Comparison of ENCODE assay signal across 36 cellular contexts in genomic region chr2:53200072-53200471, GRCh38.
DNase-seq lines count a peak whose midpoint lies in the region; ATAC-seq, FAIRE-seq and TF ChIP-seq lines count a peak whose summit lies in the region.
"Had no signal": no experiment of that assay in that cellular context is flagged by ENCODE, and none has a peak within 500 bp of the region (broad histone marks: within the 10 kb centered on the region; RNA-seq: fewer than 3 reads in every experiment).

No MANE protein-coding gene starts in this region.

- H3K4me3 ChIP-seq in HepG2 (replicated peaks in 1 of 3; ENCODE audit: insufficient read depth in 1 of 3, low read depth in 2 of 3, low read length in 3 of 3), result no peak overlapping the region
- H3K4me3 ChIP-seq in right lobe of liver, result no peak overlapping the region
- H3K4me3 ChIP-seq in IMR-90 (ENCODE audit: insufficient read depth, low read depth, low read length), result no peak overlapping the region
- no peak overlapping the region for H3K4me3 ChIP-seq in body of pancreas
- H3K4me3 ChIP-seq in pancreas, result peak overlapping the region in 1 of 4 donors; percentile 6
- H3K4me3 ChIP-seq: A549; BLaER1; BLaER1 treated with 17β-estradiol and CSF1 and Interleukin-3, amounts not matched to agents 10 nM and 100 nM had no signal

- H4K5ac ChIP-seq in IMR-90 (ENCODE audit: low read depth, low read length), result no peak overlapping the region

- TF ChIP-seq RAD21 in HepG2 (CRISPR knock-in tag; IDR thresholded peaks at IDR 0.05), result no peak
- no peak for TF ChIP-seq RAD21 in IMR-90 (IDR thresholded peaks at IDR 0.05; ENCODE audit: low read length)

- H2BK5ac ChIP-seq in IMR-90 (ENCODE audit: low read depth, low read length, poor library complexity, severe bottlenecking), result no peak overlapping the region

- H4K8ac ChIP-seq in IMR-90 (ENCODE audit: low read depth in 2 of 2, low read length in 2 of 2), result no peak overlapping the region

- no peaks in the 10 kb centered on the region for H3K36me3 ChIP-seq in HepG2 (replicated peaks in 1 of 2; ENCODE audit: control insufficient read depth in 1 of 2, insufficient read depth in 2 of 2, low read length in 2 of 2)
- no peaks in the 10 kb centered on the region for H3K36me3 ChIP-seq in right lobe of liver
- H3K36me3 ChIP-seq in IMR-90 (ENCODE audit: control insufficient read depth, insufficient read depth, low read length), result no peaks in the 10 kb centered on the region
- H3K36me3 ChIP-seq in body of pancreas (replicated peaks in 1 of 2; ENCODE audit: insufficient read depth in 1 of 2, low read depth in 2 of 2), result no peaks in the 10 kb centered on the region
- no peaks in the 10 kb centered on the region for H3K36me3 ChIP-seq in pancreas
- H3K36me3 ChIP-seq: BE2C; BLaER1; BLaER1 treated with 17β-estradiol and CSF1 and Interleukin-3, amounts not matched to agents 10 nM and 100 nM had no signal

- in situ Hi-C loops in HepG2 (cut with HindIII; ENCODE audit: extremely low pct_ligation_motif_present, low pct_unique_long_range_greater_than_20kb) (no loop called here), IMR-90 (cut with MboI; ENCODE audit: low sequenced_read_pairs) (no loop called here)

- TF ChIP-seq POLR2A in HepG2 (IDR thresholded peaks at IDR 0.05; ENCODE audit: insufficient read depth in 1 of 2, low read depth in 2 of 2, low read length in 2 of 2) (no peak), right lobe of liver (IDR thresholded peaks at IDR 0.05) (no peak), IMR-90 (IDR thresholded peaks at IDR 0.05; ENCODE audit: low read depth, low read length) (no peak), body of pancreas (IDR thresholded peaks at IDR 0.05) (no peak), H54 (IDR thresholded peaks at IDR 0.05; ENCODE audit: low read depth, low read length) (no peak)

- FAIRE-seq in HepG2 (lab: Jason Lieb, UNC) (no peak), pancreas (lab: Jason Lieb, UNC) (no peak), H54 (lab: Jason Lieb, UNC) (no peak)
- FAIRE-seq: A204.1, A549, D721Med had no signal

- H3K27me3 ChIP-seq in HepG2 (ENCODE audit: control insufficient read depth in 1 of 2, insufficient read depth in 2 of 2, low read length in 2 of 2) (no peaks in the 10 kb centered on the region), right lobe of liver (no peaks in the 10 kb centered on the region), IMR-90 (ENCODE audit: control insufficient read depth, insufficient read depth, low read length) (no peaks in the 10 kb centered on the region), body of pancreas (no peaks in the 10 kb centered on the region), pancreas (no peaks in the 10 kb centered on the region)
- H3K27me3 ChIP-seq: BE2C; BLaER1; BLaER1 treated with 17β-estradiol and CSF1 and Interleukin-3, amounts not matched to agents 10 nM and 100 nM had no signal

- H3K23ac ChIP-seq in IMR-90 (ENCODE audit: low read depth, low read length), result no peak overlapping the region

- H3K4me2 ChIP-seq in HepG2 (ENCODE audit: low read depth, low read length) (no peak overlapping the region), IMR-90 (ENCODE audit: low read depth, low read length) (no peak overlapping the region)
- H3K4me2 ChIP-seq: A549; BLaER1; BLaER1 treated with 17β-estradiol and CSF1 and Interleukin-3, amounts not matched to agents 10 nM and 100 nM had no signal

- TF ChIP-seq CTCF in HepG2 (CRISPR knock-in tag; IDR thresholded peaks at IDR 0.05), result no peak
- no peak for TF ChIP-seq CTCF in right lobe of liver (IDR thresholded peaks at IDR 0.05)
- TF ChIP-seq CTCF in IMR-90 (conservative IDR thresholded peaks at IDR 0.05; ENCODE audit: low read depth, low read length), result no peak
- TF ChIP-seq CTCF in body of pancreas (IDR thresholded peaks at IDR 0.05), result no peak
- no peak for TF ChIP-seq CTCF in pancreas (IDR thresholded peaks at IDR 0.05)
- TF ChIP-seq CTCF in CD14-positive monocyte (IDR thresholded peaks at IDR 0.05), result no peak
- no peak for TF ChIP-seq CTCF in RWPE1 (conservative IDR thresholded peaks at IDR 0.05; ENCODE audit: low read depth)

- peaks cover 0 to 2% (median 0%) of the 10 kb centered on the region in 3 donors for H3K27me3 Mint-ChIP-seq in CD14-positive monocyte (ENCODE audit: low read depth in 3 of 3)
- H3K27me3 Mint-ChIP-seq: B cell; CD4-positive, alpha-beta memory T cell; CD4-positive, alpha-beta T cell; CD4-positive, CD25-positive, alpha-beta regulatory T cell; CD8-positive, alpha-beta memory T cell had no signal

- H3K9me3 ChIP-seq in HepG2 (ENCODE audit: low read length) (no peaks in the 10 kb centered on the region), right lobe of liver (no peaks in the 10 kb centered on the region), IMR-90 (ENCODE audit: control insufficient read depth, insufficient read depth, low read length) (no peaks in the 10 kb centered on the region), body of pancreas (no peaks in the 10 kb centered on the region), pancreas (no peaks in the 10 kb centered on the region)
- H3K9me3 ChIP-seq: A549; BE2C; BLaER1; BLaER1 treated with 17β-estradiol and CSF1 and Interleukin-3, amounts not matched to agents 10 nM and 100 nM had no signal

- no peaks in the 10 kb centered on the region for H4K20me1 ChIP-seq in HepG2 (ENCODE audit: insufficient read depth, low read length)
- no peaks in the 10 kb centered on the region for H4K20me1 ChIP-seq in IMR-90 (ENCODE audit: insufficient read depth, low read length)
- H4K20me1 ChIP-seq: BLaER1; BLaER1 treated with 17β-estradiol and CSF1 and Interleukin-3, amounts not matched to agents 10 nM and 100 nM had no signal

- no peaks in the 10 kb centered on the region for H3K79me2 ChIP-seq in HepG2 (ENCODE audit: insufficient read depth, low read length)

- no peak overlapping the region for H3K27ac ChIP-seq in HepG2 (ENCODE audit: extremely low read length, insufficient read depth, low read length)
- no peak overlapping the region for H3K27ac ChIP-seq in right lobe of liver
- no peak overlapping the region for H3K27ac ChIP-seq in IMR-90 (ENCODE audit: insufficient read depth, low read length)
- peak overlapping the region in 3 of 4 donors; percentile 22 to 72 (median 59) for H3K27ac ChIP-seq in body of pancreas
- peak overlapping the region in 3 of 4 donors; percentile 26 to 75 (median 58) for H3K27ac ChIP-seq in pancreas
- H3K27ac ChIP-seq in RWPE1, result no peak overlapping the region
- H3K27ac ChIP-seq: 22Rv1; A549; BLaER1; BLaER1 treated with 17β-estradiol and CSF1 and Interleukin-3, amounts not matched to agents 10 nM and 100 nM; C4-2B had no signal

- CTCF ChIA-PET in HepG2 (lab: Yijun Ruan, JAX; ENCODE audit: low intra/inter-chr PET ratio, low total read pairs), result no interaction called here
- CTCF ChIA-PET in IMR-90 (lab: Yijun Ruan, JAX), result no interaction called here
- CTCF ChIA-PET in RWPE1 (lab: Yijun Ruan, JAX), result interaction anchor here (0.8 kb wide), 2 partner anchors 19 to 21 kb away, joined by 4 to 6 read pairs; no protein-coding TSS in a partner anchor

- H3K27ac Mint-ChIP-seq in CD14-positive monocyte, result no peak overlapping the region
- H3K27ac Mint-ChIP-seq: B cell; CD4-positive, alpha-beta memory T cell; CD4-positive, alpha-beta T cell; CD4-positive, CD25-positive, alpha-beta regulatory T cell; CD8-positive, alpha-beta T cell had no signal

- no peak overlapping the region for H3K4ac ChIP-seq in IMR-90 (ENCODE audit: low read depth, low read length)

- WGBS in HepG2 (ENCODE audit: low lambda C conversion rate), result under 1% methylated on average over 3 of the region's 3 CpGs
- 84% methylated on average over 3 of the region's 3 CpGs for WGBS in right lobe of liver (ENCODE audit: insufficient coverage, low coverage, low lambda C conversion rate, missing lambda C conversion rate)
- no CpG with 5 or more reads among the region's 3 CpGs for WGBS in IMR-90 (ENCODE audit: extremely low coverage in 2 of 2, insufficient read length in 1 of 2), 2 experiments
- 38 to 45% methylated on average over 3 of the region's 3 CpGs for WGBS in body of pancreas, 2 donors
- 36 to 47% methylated on average over 3 of the region's 3 CpGs for WGBS in pancreas, 2 donors

- no peaks in the 10 kb centered on the region for H3K79me1 ChIP-seq in IMR-90 (ENCODE audit: low read depth in 1 of 2, low read length in 2 of 2)

- no peak overlapping the region for H2AK5ac ChIP-seq in IMR-90 (ENCODE audit: low read depth, low read length)

- H2AFZ ChIP-seq in HepG2 (ENCODE audit: low read length) (no peak overlapping the region), IMR-90 (replicated peaks; ENCODE audit: low read length, poor library complexity) (no peak overlapping the region)

- H3K56ac ChIP-seq in IMR-90 (ENCODE audit: extremely low read depth, insufficient read depth, low read length), result no peak overlapping the region

- intact Hi-C loops in HepG2 (cut with micrococcal nuclease; ENCODE audit: unreplicated experiment) (no loop called here), right lobe of liver (cut with DNase I) (no loop called here), IMR-90 (cut with micrococcal nuclease) (loop anchor here (5.0 kb wide), 3 partner anchors 158 to 1053 kb away; no protein-coding TSS in a partner anchor), body of pancreas (cut with DNase I) (no loop called here), pancreas (cut with DNase I) (no loop called here), CD14-positive monocyte (cut with micrococcal nuclease) (no loop called here)

- ATAC-seq in HepG2, result no peak
- ATAC-seq in right lobe of liver, result no peak
- ATAC-seq in IMR-90 (ENCODE audit: low read depth), result no peak
- ATAC-seq in body of pancreas, result no peak
- ATAC-seq in pancreas, result peak in 3 of 4 donors; percentile 17 to 23 (median 20)
- ATAC-seq: A549; CD8-positive, alpha-beta T cell had no signal

- dilution Hi-C loops in IMR-90 (cut with HindIII; ENCODE audit: low sequenced_read_pairs, unreplicated experiment), result no loop called here

- peaks cover 0 to 3% (median 0%) of the 10 kb centered on the region in 7 donors for H3K9me3 Mint-ChIP-seq in CD14-positive monocyte
- H3K9me3 Mint-ChIP-seq: CD4-positive, alpha-beta T cell; CD8-positive, alpha-beta T cell had no signal

- no peak overlapping the region for H2BK15ac ChIP-seq in IMR-90 (ENCODE audit: low read depth, low read length)

- H3K14ac ChIP-seq in IMR-90 (replicated peaks; ENCODE audit: low read depth, low read length), result no peak overlapping the region

- H2BK120ac ChIP-seq in IMR-90 (ENCODE audit: low read depth, low read length), result no peak overlapping the region

- DNase-seq in HepG2 (ENCODE audit: low spot score) (no peak), right lobe of liver (no peak), IMR-90 (no peak), body of pancreas (no peak), pancreas (no peak), CD14-positive monocyte (ENCODE audit: low spot score) (no peak), RWPE1 (ENCODE audit: low spot score) (no peak), H54 (ENCODE audit: insufficient read length, low spot score) (no peak)
- DNase-seq: 8988T; ACHN; AML-193; BE2C; C1 segment of cervical spinal cord; Caco-2; Calu3; CD4-positive, alpha-beta memory T cell; CD4-positive, alpha-beta T cell; CD4-positive, CD25-positive, alpha-beta regulatory T cell; CD8-positive, alpha-beta memory T cell; CD8-positive, alpha-beta T cell; COR-L47; DMS 273 treated with DMSO at 0.1 percent for 48 hours; DMS153; DMS53; DMS79; DMS79 treated with DMSO at 0.1 percent for 48 hours; DND-41; EL had no signal

- no peaks in the 10 kb centered on the region for H3K4me1 Mint-ChIP-seq in CD14-positive monocyte
- H3K4me1 Mint-ChIP-seq: B cell; CD4-positive, alpha-beta memory T cell; CD4-positive, CD25-positive, alpha-beta regulatory T cell had no signal

- BruUV-seq in HepG2 (replicated peaks; lab: Mats Ljungman, UMichigan), result no TSS peak
- no TSS peak for BruUV-seq in IMR-90 (replicated peaks; lab: Mats Ljungman, UMichigan)

- H3K4me3 Mint-ChIP-seq in CD14-positive monocyte, result no peak overlapping the region
- H3K4me3 Mint-ChIP-seq: B cell; CD4-positive, alpha-beta memory T cell; CD4-positive, alpha-beta T cell; CD4-positive, CD25-positive, alpha-beta regulatory T cell; CD8-positive, alpha-beta memory T cell; CD8-positive, alpha-beta T cell had no signal

- H3K9ac ChIP-seq in HepG2 (ENCODE audit: insufficient read depth, low read depth, low read length) (no peak overlapping the region), IMR-90 (ENCODE audit: low read depth, low read length) (no peak overlapping the region)
- H3K9ac ChIP-seq: BLaER1; BLaER1 treated with 17β-estradiol and CSF1 and Interleukin-3, amounts not matched to agents 10 nM and 100 nM had no signal

- H3K18ac ChIP-seq in IMR-90 (ENCODE audit: low read depth, low read length), result no peak overlapping the region

- H3K36me3 Mint-ChIP-seq in CD14-positive monocyte, result no peaks in the 10 kb centered on the region
- H3K36me3 Mint-ChIP-seq: CD4-positive, alpha-beta memory T cell; CD4-positive, CD25-positive, alpha-beta regulatory T cell; CD8-positive, alpha-beta T cell had no signal

- POLR2A ChIA-PET in HepG2 (lab: Yijun Ruan, JAX), result no interaction called here
- POLR2A ChIA-PET in IMR-90 (lab: Charles Lee; ENCODE audit: unreplicated experiment), result no interaction called here
- POLR2A ChIA-PET in RWPE1 (lab: Yijun Ruan, JAX; ENCODE audit: low non-redundant PET), result no interaction called here

- no peak for TF ChIP-seq EP300 in HepG2 (IDR thresholded peaks at IDR 0.05; ENCODE audit: low read depth in 2 of 2, low read length in 2 of 2)
- TF ChIP-seq EP300 in HepG2 (CRISPR knock-in tag; IDR thresholded peaks at IDR 0.05; ENCODE audit: borderline replicate concordance), result no peak

- H3K9me1 ChIP-seq in IMR-90 (ENCODE audit: insufficient read depth, low read length), result no peaks in the 10 kb centered on the region

- H2AK9ac ChIP-seq in IMR-90 (replicated peaks; ENCODE audit: low read depth, low read length, poor library complexity), result no peak overlapping the region

- no peak overlapping the region for H2BK20ac ChIP-seq in IMR-90 (ENCODE audit: low read depth, low read length)

- no peaks in the 10 kb centered on the region for H3K4me1 ChIP-seq in HepG2 (ENCODE audit: insufficient read depth, low read length)
- H3K4me1 ChIP-seq in right lobe of liver, result no peaks in the 10 kb centered on the region
- H3K4me1 ChIP-seq in IMR-90 (ENCODE audit: control insufficient read depth, insufficient read depth, low read length), result no peaks in the 10 kb centered on the region
- H3K4me1 ChIP-seq in body of pancreas, result peaks cover 57% of the 10 kb centered on the region
- peaks cover 10 to 24% (median 17%) of the 10 kb centered on the region in 3 donors for H3K4me1 ChIP-seq in pancreas
- H3K4me1 ChIP-seq: BE2C; BLaER1; BLaER1 treated with 17β-estradiol and CSF1 and Interleukin-3, amounts not matched to agents 10 nM and 100 nM; Caco-2 had no signal

- no peak overlapping the region for H4K91ac ChIP-seq in IMR-90 (ENCODE audit: insufficient read depth, low read depth, low read length)

Comparison
In these comparisons a context has a peak if more than half of its experiments do, and no peak if none do; other contexts are left out.
1. ATAC-seq: peak in pancreas (3 of 4); none in HepG2 (single experiment), right lobe of liver (0 of 4), IMR-90 (single experiment) and body of pancreas (single experiment).
2. H3K27ac ChIP-seq: peak in body of pancreas (3 of 4) and pancreas (3 of 4); none in HepG2 (single experiment), right lobe of liver (0 of 3), IMR-90 (single experiment) and RWPE1 (single experiment).